ENCODE assay signal across 8 cellular contexts in genomic region chr12:103840399-103840880, GRCh38. TPM values are rescaled to one million over a fixed set of nuclear protein-coding genes. Genes with fewer than 3 reads are reported as not detected.
DNase-seq lines count a peak whose midpoint lies in the region; ATAC-seq, FAIRE-seq and TF ChIP-seq lines count a peak whose summit lies in the region.

No MANE protein-coding gene starts in this region.

- H3K4me1 Mint-ChIP-seq in HFFc6 (ENCODE audit: low read depth): peaks cover 48% of the 10 kb centered on the region

- H3K27ac Mint-ChIP-seq in HFFc6: peak overlapping the region; percentile 80

- H3K27me3 Mint-ChIP-seq in HFFc6 (ENCODE audit: insufficient read depth): no peaks in the 10 kb centered on the region; the same call in 1 of the 2 replicates

- intact Hi-C loops in left colon (cut with DNase I, micrococcal nuclease): no loop called here

- H3K4me3 Mint-ChIP-seq in HFFc6: peak overlapping the region; percentile 94

- H3K9me3 Mint-ChIP-seq in HFFc6: no peaks in the 10 kb centered on the region

- peaks cover 5% of the 10 kb centered on the region; the same call in 1 of the 2 replicates for H3K9me3 ChIP-seq in NT2/D1 (ENCODE audit: insufficient read depth, low read length)

- TF ChIP-seq POLR2A in H54 (IDR thresholded peaks at IDR 0.05; ENCODE audit: low read depth, low read length): no peak

- H3K4me1 ChIP-seq in NT2/D1 (ENCODE audit: insufficient read depth, insufficient read length): peaks cover 2% of the 10 kb centered on the region

- peaks cover 2% of the 10 kb centered on the region for H3K27me3 ChIP-seq in NT2/D1 (ENCODE audit: insufficient read depth, insufficient read length)

- DNase-seq in NCI-H146 (lab: John Stamatoyannopoulos, UW) (peak; percentile 52), NCI-H146 treated with DMSO at 0.1 percent for 48 hours (lab: John Stamatoyannopoulos, UW; ENCODE audit: unreplicated experiment) (no peak), HFFc6 (peak; percentile 13), NT2/D1 (ENCODE audit: low read depth, low spot score) (no peak), astrocyte of the hippocampus (ENCODE audit: low read depth, low spot score) (peak; percentile 55), left colon (peak; percentile 41 to 47), H54 (ENCODE audit: insufficient read length, low spot score) (no peak)
- peak; percentile 22 to 36 for DNase-seq in stimulated activated CD4-positive, alpha-beta T cell treated with anti-CD3 and anti-CD28 coated beads, Interleukin-4, amount 100 ng/mL, for 48 hours (ENCODE audit: low read depth in 2 of 2)

- FAIRE-seq in H54 (lab: Jason Lieb, UNC): no peak

- no peak for ATAC-seq in left colon

- H3K9ac ChIP-seq in NT2/D1 (ENCODE audit: insufficient read length, low read depth): peak overlapping the region; percentile 90

- peaks cover 9% of the 10 kb centered on the region for H3K36me3 ChIP-seq in NT2/D1 (ENCODE audit: insufficient read depth, insufficient read length, low read length)

- no peak for TF ChIP-seq CTCF in HFFc6 (IDR thresholded peaks at IDR 0.05)

- H3K4me3 ChIP-seq in NT2/D1 (ENCODE audit: insufficient read length, low read depth): peak overlapping the region; percentile 89

- H3K36me3 Mint-ChIP-seq in HFFc6 (ENCODE audit: low read depth): peaks cover 12% of the 10 kb centered on the region; the same call in 1 of the 2 replicates

RNA-seq across cellular contexts. Expression of gene NT5DC3, which starts 0.6 kb away (rescaled TPM):
- 10 to 100 TPM; 10.5 to 12.8 (median 11.3) TPM for total RNA-seq in HFFc6 (2021; fragmentation: NEBNext Ultra II Directional; extraction: Animal tissue kit (Norgen Biotek cat#: 25700))
- 10 to 100 TPM; 14.4 to 24.0 TPM for total RNA-seq in left colon

Comparison
In these comparisons a context has a peak if more than half of its experiments do, and no peak if none do; other contexts are left out.
1. DNase-seq: peak in NCI-H146 (single experiment), HFFc6 (single experiment), astrocyte of the hippocampus (single experiment), left colon (2 of 2) and stimulated activated CD4-positive, alpha-beta T cell treated with anti-CD3 and anti-CD28 coated beads, Interleukin-4, amount 100 ng/mL, for 48 hours (2 of 2); none in NCI-H146 treated with DMSO at 0.1 percent for 48 hours (single experiment), NT2/D1 (single experiment) and H54 (single experiment).